In the genomic region with DNA sequence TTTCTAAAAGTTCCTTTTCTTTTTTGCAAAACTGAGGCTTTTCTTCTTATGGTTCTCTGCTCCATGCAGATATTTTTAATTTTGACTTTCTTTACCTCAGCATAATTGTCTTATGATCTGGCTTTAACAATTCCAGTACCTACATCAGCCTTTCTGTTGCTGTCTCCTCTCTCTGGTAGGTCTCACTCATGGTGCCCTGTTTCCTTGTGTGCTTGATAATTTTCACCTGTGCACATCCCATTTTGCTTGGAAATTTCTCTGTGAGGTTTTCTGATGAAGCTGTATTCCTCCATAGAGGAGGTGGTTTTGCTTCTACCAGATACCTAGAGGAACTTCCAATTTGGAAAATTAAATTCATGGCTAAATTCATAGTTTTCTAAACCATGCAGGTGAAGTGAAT, we compare ENCODE assay signal across 38 cellular contexts. TPM values are rescaled to one million over a fixed set of nuclear protein-coding genes. Genes with fewer than 3 reads are reported as not detected.
"Had no signal": no experiment of that assay in that cellular context is flagged by ENCODE, and none has a peak within 500 bp of the region (broad histone marks: within the 10 kb centered on the region; RNA-seq: fewer than 3 reads in every experiment).

No MANE protein-coding gene starts in this region.

- H3K27me3 ChIP-seq: adrenal gland, ascending aorta, body of pancreas, brain microvascular endothelial cell, breast epithelium, cardiac muscle cell had no signal

- H3K36me3 ChIP-seq: adrenal gland, ascending aorta, brain microvascular endothelial cell, breast epithelium, cardiac muscle cell had no signal

- ATAC-seq: activated naive CD4-positive, alpha-beta T cell treated with anti-CD3 and anti-CD28 coated beads, Interleukin-2, amount 50 U/mL, for 72 hours; activated naive CD8-positive, alpha-beta T cell treated with anti-CD3 and anti-CD28 coated beads, Interleukin-2, amount 50 U/mL, for 24 hours; activated T-cell treated with anti-CD3 and anti-CD28 coated beads, Interleukin-2, amount 50 U/mL, for 4 hours; activated T-cell treated with anti-CD3 and anti-CD28 coated beads, Interleukin-2, amount 50 U/mL, for 72 hours; activated T-helper 17 cell treated with anti-CD3 and anti-CD28 coated beads, Interleukin-2, amount 50 U/mL, for 72 hours; body of pancreas had no signal

- DNase-seq: activated effector memory CD4-positive, alpha-beta T cell treated with anti-CD3 and anti-CD28 coated beads, Interleukin-2, amount 50 U/mL, for 16 hours; activated effector memory CD4-positive, alpha-beta T cell treated with Interleukin-2 at 50 U/mL for 16 hours; activated gamma-delta T cell; activated gamma-delta T cell treated with Interleukin-2 at 50 U/mL for 16 hours; activated naive CD4-positive, alpha-beta T cell; activated naive CD4-positive, alpha-beta T cell treated with anti-CD3 and anti-CD28 coated beads for 36 hours; activated naive CD4-positive, alpha-beta T cell treated with anti-CD3 and anti-CD28 coated beads, Interleukin-2, amount 10 ng/mL, durations not matched to agents 7 days and 5 days; activated naive CD4-positive, alpha-beta T cell treated with anti-CD3 and anti-CD28 coated beads, Interleukin-2, amount 50 U/mL, for 16 hours; activated naive CD4-positive, alpha-beta T cell treated with Interleukin-2 at 50 U/mL for 16 hours; activated naive CD8-positive, alpha-beta T cell treated with anti-CD3 and anti-CD28 coated beads for 36 hours; activated naive CD8-positive, alpha-beta T cell treated with anti-CD3 and anti-CD28 coated beads, Interleukin-2, amount 10 ng/mL, durations not matched to agents 7 days and 5 days; activated naive CD8-positive, alpha-beta T cell treated with anti-CD3 and anti-CD28 coated beads, Interleukin-2, amount 50 U/mL, for 24 hours; activated T-cell treated with anti-CD3 and anti-CD28 coated beads, Interleukin-2, amount 50 U/mL, for 1 hour; activated T-cell treated with anti-CD3 and anti-CD28 coated beads, Interleukin-2, amount 50 U/mL, for 24 hours; activated T-cell treated with anti-CD3 and anti-CD28 coated beads, Interleukin-2, amount 50 U/mL, for 4 hours; activated T-cell treated with anti-CD3 and anti-CD28 coated beads, Interleukin-2, amount 50 U/mL, for 48 hours; activated T-cell treated with anti-CD3 and anti-CD28 coated beads, Interleukin-2, amount 50 U/mL, for 72 hours; adrenal gland; amniotic stem cell; amygdala; anterior cingulate cortex; aorta; body of pancreas; brain microvascular endothelial cell; caudate nucleus; central memory CD4-positive, alpha-beta T cell; cerebellar nuclear complex had no signal

- H3K4me3 ChIP-seq: adrenal gland, ascending aorta, body of pancreas, breast epithelium, cardiac muscle cell had no signal

- H3K4me1 ChIP-seq: adrenal gland, ascending aorta, body of pancreas, breast epithelium had no signal

- FAIRE-seq: astrocyte, bronchial epithelial cell had no signal

- H3K27ac ChIP-seq: adrenal gland, ascending aorta, body of pancreas, brain microvascular endothelial cell, breast epithelium, cardiac muscle cell had no signal

- H3K9me3 ChIP-seq: adrenal gland, ascending aorta, body of pancreas, breast epithelium had no signal

RNA-seq across cellular contexts. Expression of a gene that starts 2.3 kb away (rescaled TPM):
- total RNA-seq: activated naive CD4-positive, alpha-beta T cell treated with anti-CD3 and anti-CD28 coated beads for 36 hours; activated naive CD4-positive, alpha-beta T cell treated with anti-CD3 and anti-CD28 coated beads, Interleukin-2, amount 50 U/mL, for 72 hours; activated naive CD8-positive, alpha-beta T cell treated with anti-CD3 and anti-CD28 coated beads for 36 hours; activated T-cell treated with anti-CD3 and anti-CD28 coated beads, Interleukin-2, amount 50 U/mL, for 4 hours; activated T-helper 1 cell treated with anti-CD3 and anti-CD28 coated beads, Interleukin-12 subunit alpha, Interleukin-12 subunit beta, Interleukin-2, Interleukin-4 antibody, amounts not matched to agents 30 ng/mL and 10 ng/mL and 1 ng/mL, durations not matched to agents 14 hours and 24 hours and 36 hours; activated T-helper 17 cell treated with anti-CD3 and anti-CD28 coated beads, Interleukin-2, amount 50 U/mL, for 72 hours; activated T-helper 2 cell treated with anti-CD3 and anti-CD28 coated beads, Interferon-gamma antibody, Interleukin-2, Interleukin-4, amounts not matched to agents 10 μg/mL and 5 μg/mL and 100 μg/mL, durations not matched to agents 14 hours and 24 hours and 36 hours; ascending aorta; astrocyte; cerebellum; chondrocyte had no signal
